8 cellular contexts compared by ENCODE assay signal in genomic region chr12:62602445-62603060, GRCh38.
DNase-seq lines count a peak whose midpoint lies in the region; ATAC-seq and TF ChIP-seq lines count a peak whose summit lies in the region.

No MANE protein-coding gene starts in this region.

- H3K4me1 ChIP-seq in iPS-18a (ENCODE audit: control insufficient read depth, low read depth, low read length) (peaks cover 34% of the 10 kb centered on the region), skeletal muscle satellite cell (ENCODE audit: control insufficient read depth, insufficient read depth, low read length) (peaks cover 18% of the 10 kb centered on the region)

- H3K36me3 ChIP-seq in brain microvascular endothelial cell (replicated peaks) (no peaks in the 10 kb centered on the region), iPS-18a (ENCODE audit: control insufficient read depth, low read depth, low read length) (no peaks in the 10 kb centered on the region), skeletal muscle satellite cell (ENCODE audit: insufficient read depth, low read length) (no peaks in the 10 kb centered on the region)

- in situ Hi-C loops in brain microvascular endothelial cell (cut with HindIII; ENCODE audit: low pct_ligation_motif_present, low sequenced_read_pairs), result no loop called here

- no peak for TF ChIP-seq CTCF in brain microvascular endothelial cell (IDR thresholded peaks at IDR 0.05; ENCODE audit: low read depth, low read length, missing control alignments)

- H3K9me3 ChIP-seq in iPS-18a (ENCODE audit: control insufficient read depth, low read depth, low read length) (no peaks in the 10 kb centered on the region), skeletal muscle satellite cell (replicated peaks; ENCODE audit: low read length) (no peaks in the 10 kb centered on the region)

- DNase-seq in 8988T, result peak; percentile 41
- peak; percentile 86 for DNase-seq in NCI-H2107 treated with DMSO at 0.1 percent for 48 hours (lab: John Stamatoyannopoulos, UW; ENCODE audit: unreplicated experiment)
- DNase-seq in UCSD-AML1 (lab: John Stamatoyannopoulos, UW; ENCODE audit: unreplicated experiment), result peak; percentile 95
- DNase-seq in brain microvascular endothelial cell, result peak; percentile 82

- peak overlapping the region; percentile 78 for H3K4me2 ChIP-seq in skeletal muscle satellite cell (ENCODE audit: low read length)

- H3K27ac ChIP-seq in brain microvascular endothelial cell, result peak overlapping the region; percentile 98
- H3K27ac ChIP-seq in iPS-18a (ENCODE audit: low read length), result peak overlapping the region; percentile 93

- H3K27me3 ChIP-seq in brain microvascular endothelial cell (replicated peaks) (no peaks in the 10 kb centered on the region), iPS-18a (ENCODE audit: control insufficient read depth, insufficient read depth, low read length) (no peaks in the 10 kb centered on the region), skeletal muscle satellite cell (ENCODE audit: control insufficient read depth, insufficient read depth, low read length) (no peaks in the 10 kb centered on the region)

- ATAC-seq in GM18858 (IDR thresholded peaks at IDR 0.05; ENCODE audit: unreplicated experiment) (peak; percentile 54), HG03066 (IDR thresholded peaks at IDR 0.05; ENCODE audit: low read depth, unreplicated experiment) (peak; percentile 62)

- peak overlapping the region; percentile 90 for H3K4me3 ChIP-seq in brain microvascular endothelial cell (ENCODE audit: low read depth, low read length)
- H3K4me3 ChIP-seq in iPS-18a (ENCODE audit: low read length), result peak overlapping the region; percentile 94
- peak overlapping the region; percentile 94 for H3K4me3 ChIP-seq in skeletal muscle satellite cell (ENCODE audit: low read length)

- peak overlapping the region; percentile 96 for H3K9ac ChIP-seq in iPS-18a (ENCODE audit: low read length)
- H3K9ac ChIP-seq in skeletal muscle satellite cell (ENCODE audit: low read depth, low read length), result peak overlapping the region; percentile 99

Comparison
In these comparisons a context has a peak if more than half of its experiments do, and no peak if none do; other contexts are left out.
1. Peak in every context shown above with its lines: DNase-seq, ATAC-seq, H3K4me3 ChIP-seq and H3K27ac ChIP-seq.
2. DNase-seq: peak in every context shown above with its lines; median percentile 95 in UCSD-AML1; 86 in NCI-H2107 treated with DMSO at 0.1 percent for 48 hours; 82 in brain microvascular endothelial cell; 41 in 8988T.